Comparison of ENCODE assay signal across 17 cellular contexts in genomic region chr18:29174891-29175290, GRCh38.
DNase-seq lines count a peak whose midpoint lies in the region; TF ChIP-seq lines count a peak whose summit lies in the region.
"Had no signal": no experiment of that assay in that cellular context is flagged by ENCODE, and none has a peak within 500 bp of the region (broad histone marks: within the 10 kb centered on the region; RNA-seq: fewer than 3 reads in every experiment).

No MANE protein-coding gene starts in this region.

- H3K9me3 ChIP-seq in tibial nerve: no peaks in the 10 kb centered on the region
- H3K9me3 ChIP-seq: BLaER1 had no signal

- no peaks in the 10 kb centered on the region for H3K27me3 ChIP-seq in tibial nerve
- H3K27me3 ChIP-seq: BLaER1 had no signal

- TF ChIP-seq CTCF in tibial nerve (IDR thresholded peaks at IDR 0.05): no peak
- no peak for TF ChIP-seq CTCF in foreskin fibroblast (IDR thresholded peaks at IDR 0.05; ENCODE audit: low read depth, low read length)

- TF ChIP-seq EP300 in tibial nerve (IDR thresholded peaks at IDR 0.05): no peak

- no peaks in the 10 kb centered on the region for H3K4me1 ChIP-seq in tibial nerve
- H3K4me1 ChIP-seq: BLaER1 had no signal

- DNase-seq in D341Med (ENCODE audit: low spot score): peak; percentile 27
- peak in 35 of 56 donors; percentile 1 to 59 (median 18) for DNase-seq in amygdala (lab: John Stamatoyannopoulos, UW)
- peak; percentile 47 for DNase-seq in inferior parietal cortex (ENCODE audit: extremely low spot score)
- peak; percentile 24 for DNase-seq in pons (ENCODE audit: low spot score)
- no peak for DNase-seq in tibial nerve (ENCODE audit: low spot score in 2 of 2)
- DNase-seq in NCI-H2171 treated with DMSO at 0.1 percent for 48 hours (lab: John Stamatoyannopoulos, UW): no peak
- no peak for DNase-seq in foreskin fibroblast
- no peak for DNase-seq in stimulated activated CD4-positive, alpha-beta T cell treated with anti-CD3 and anti-CD28 coated beads, Interleukin-4, amount 100 ng/mL, for 24 hours
- DNase-seq: CD4-positive, alpha-beta memory T cell; NCI-H1105; NCI-H2081 treated with DMSO at 0.1 percent for 48 hours; NCI-H510A; PC-9; SIG-M5 had no signal

- no peak for TF ChIP-seq POLR2A in tibial nerve (IDR thresholded peaks at IDR 0.05)

- no peak overlapping the region for H3K4me3 ChIP-seq in tibial nerve
- no peak overlapping the region for H3K4me3 ChIP-seq in foreskin fibroblast (ENCODE audit: low read depth in 1 of 2, low read length in 2 of 2)
- H3K4me3 ChIP-seq: BLaER1, K562, PC-9 had no signal

- H3K36me3 ChIP-seq in tibial nerve: no peaks in the 10 kb centered on the region
- H3K36me3 ChIP-seq: BLaER1 had no signal

- H3K27ac ChIP-seq in tibial nerve: no peak overlapping the region
- H3K27ac ChIP-seq: BLaER1, PC-9, RWPE1 had no signal

- WGBS in tibial nerve, 2 donors: 37 to 40% methylated on average over 3 of the region's 3 CpGs

Comparison
In these comparisons a context has a peak if more than half of its experiments do, and no peak if none do; other contexts are left out.
1. DNase-seq: peak in D341Med (single experiment), amygdala (35 of 56), inferior parietal cortex (single experiment) and pons (single experiment); none in tibial nerve (0 of 2), NCI-H2171 treated with DMSO at 0.1 percent for 48 hours (single experiment), foreskin fibroblast (0 of 2) and stimulated activated CD4-positive, alpha-beta T cell treated with anti-CD3 and anti-CD28 coated beads, Interleukin-4, amount 100 ng/mL, for 24 hours (single experiment).